Comparison of ENCODE assay signal across 31 cellular contexts in the genomic region with DNA sequence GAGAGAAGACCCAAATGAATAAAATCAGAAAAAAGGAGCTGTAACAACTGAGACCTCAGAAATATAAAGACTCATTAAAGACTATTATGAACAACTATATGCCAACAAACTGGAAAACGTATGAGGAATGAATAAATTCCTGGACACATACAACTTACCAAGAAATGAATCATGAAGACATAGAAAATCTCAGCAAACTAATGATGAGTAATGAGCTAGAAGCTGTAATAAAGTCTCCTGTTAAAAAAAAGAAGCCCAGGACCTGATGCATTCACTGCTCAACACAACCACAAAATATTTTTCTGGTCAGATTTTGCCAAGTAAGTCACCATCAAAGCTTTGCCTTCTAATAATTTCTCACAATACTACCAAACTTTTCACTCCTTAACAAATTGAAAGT.
DNase-seq lines count a peak whose midpoint lies in the region; ATAC-seq and TF ChIP-seq lines count a peak whose summit lies in the region.
"Had no signal": no experiment of that assay in that cellular context is flagged by ENCODE, and none has a peak within 500 bp of the region (broad histone marks: within the 10 kb centered on the region; RNA-seq: fewer than 3 reads in every experiment).

No MANE protein-coding gene starts in this region.

- TF ChIP-seq CTCF in fibroblast of mammary gland (conservative IDR thresholded peaks at IDR 0.05; ENCODE audit: control insufficient read depth, insufficient read depth, low read depth, low read length) = no peak

- peak; percentile 8 for DNase-seq in HCEC 1CT
- DNase-seq in RKO (ENCODE audit: low spot score) = peak; percentile 17
- DNase-seq in fibroblast of mammary gland (ENCODE audit: low read depth) = peak; percentile 76
- peak; percentile 69 for DNase-seq in renal cortical epithelial cell (ENCODE audit: low read depth)
- DNase-seq in stimulated activated naive CD8-positive, alpha-beta T cell treated with anti-CD3 and anti-CD28 coated beads, Interleukin-15, Interleukin-2, amounts not matched to agents 100 U/mL and 50 U/mL, for 24 hours = no peak
- DNase-seq: activated CD4-positive, alpha-beta T cell treated with anti-CD3 and anti-CD28 coated beads, Interleukin-2, amount 10 ng/mL, durations not matched to agents 7 days and 5 days; amygdala; CD8-positive, alpha-beta memory T cell; DMS 273 treated with DMSO at 0.1 percent for 48 hours; effector CD8-positive, alpha-beta T cell; erythroblast; foreskin fibroblast; heart right ventricle; KG1; mucosa of descending colon; natural killer cell; NCI-H1417 treated with DMSO at 0.1 percent for 48 hours; NCI-H2029 treated with DMSO at 0.1 percent for 48 hours; NCI-H524 treated with DMSO at 0.1 percent for 48 hours; nucleus accumbens; PC-9; psoas muscle; SIG-M5; sigmoid colon; stimulated activated CD4-positive, alpha-beta T cell treated with anti-CD3 and anti-CD28 coated beads, Interleukin-4, amount 100 ng/mL, for 24 hours had no signal

- no peak overlapping the region for H3K4me3 ChIP-seq in fibroblast of mammary gland (ENCODE audit: control insufficient read depth, low read depth, low read length)
- H3K4me3 ChIP-seq: coronary artery, heart right ventricle, lung, mucosa of descending colon, PC-9, psoas muscle, sigmoid colon, tibial nerve had no signal

- ATAC-seq in GM19397 (IDR thresholded peaks at IDR 0.05; ENCODE audit: unreplicated experiment) (no peak), HG03139 (IDR thresholded peaks at IDR 0.05; ENCODE audit: unreplicated experiment) (no peak)
- no peak for ATAC-seq in stimulated activated naive CD8-positive, alpha-beta T cell treated with anti-CD3 and anti-CD28 coated beads, Interleukin-15, Interleukin-2, amounts not matched to agents 100 U/mL and 50 U/mL, for 24 hours
- ATAC-seq: heart right ventricle, mucosa of descending colon, natural killer cell, psoas muscle, WTC11 had no signal
